ENCODE assay signal across 1 cellular context in the genomic region with DNA sequence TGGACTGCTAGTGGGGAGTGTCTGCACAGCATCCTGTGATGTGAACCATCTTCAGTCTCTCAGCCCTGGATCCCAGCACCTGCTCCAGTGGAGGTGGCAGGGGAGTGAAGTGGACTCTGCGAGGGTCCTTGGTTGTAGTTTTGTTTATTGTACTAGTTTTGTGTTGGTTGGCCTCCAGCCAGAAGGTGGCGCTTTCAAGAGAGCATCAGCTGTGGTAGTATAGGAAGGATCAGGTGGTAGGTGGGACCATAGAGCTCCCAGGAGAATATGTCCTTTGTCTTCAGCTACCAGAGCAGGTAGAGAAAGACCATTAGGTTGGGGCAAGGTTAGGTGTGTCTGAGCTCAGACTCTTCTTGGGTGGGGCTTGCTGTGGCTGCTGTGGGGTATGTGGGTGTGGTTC.
TF ChIP-seq lines count a peak whose summit lies in the region.

No MANE protein-coding gene starts in this region.

TF ChIP-seq in SK-N-SH, 30 proteins besides CTCF, POLR2A, EP300 and RAD21 (continued from another document):
- TF ChIP-seq, protein P1, sequence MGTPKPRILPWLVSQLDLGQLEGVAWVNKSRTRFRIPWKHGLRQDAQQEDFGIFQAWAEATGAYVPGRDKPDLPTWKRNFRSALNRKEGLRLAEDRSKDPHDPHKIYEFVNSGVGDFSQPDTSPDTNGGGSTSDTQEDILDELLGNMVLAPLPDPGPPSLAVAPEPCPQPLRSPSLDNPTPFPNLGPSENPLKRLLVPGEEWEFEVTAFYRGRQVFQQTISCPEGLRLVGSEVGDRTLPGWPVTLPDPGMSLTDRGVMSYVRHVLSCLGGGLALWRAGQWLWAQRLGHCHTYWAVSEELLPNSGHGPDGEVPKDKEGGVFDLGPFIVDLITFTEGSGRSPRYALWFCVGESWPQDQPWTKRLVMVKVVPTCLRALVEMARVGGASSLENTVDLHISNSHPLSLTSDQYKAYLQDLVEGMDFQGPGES (IDR thresholded peaks at IDR 0.05; ENCODE audit: low read depth, low read length), result no peak
- TF ChIP-seq JUND (IDR thresholded peaks at IDR 0.05) (no peak), TCF12 (IDR thresholded peaks at IDR 0.05) (no peak), USF2 (IDR thresholded peaks at IDR 0.05; ENCODE audit: borderline replicate concordance, low read depth, low read length) (no peak), TAF1 (IDR thresholded peaks at IDR 0.05; ENCODE audit: borderline replicate concordance, low read depth, low read length) (no peak), FOSL2 (IDR thresholded peaks at IDR 0.05; ENCODE audit: borderline replicate concordance, low read depth) (no peak), RXRA (IDR thresholded peaks at IDR 0.05; ENCODE audit: borderline replicate concordance, low read depth) (no peak), CHD2 (IDR thresholded peaks at IDR 0.05; ENCODE audit: low read length, partially characterized antibody) (no peak), TEAD4 (IDR thresholded peaks at IDR 0.05; ENCODE audit: borderline replicate concordance, insufficient read depth) (no peak), YY1 (IDR thresholded peaks at IDR 0.05; ENCODE audit: low read depth) (no peak), NRF1 (IDR thresholded peaks at IDR 0.05; ENCODE audit: low read depth, low read length) (no peak), EZH2phosphoT487 (IDR thresholded peaks at IDR 0.05; ENCODE audit: borderline replicate concordance, low read depth) (no peak), FOXM1 (IDR thresholded peaks at IDR 0.05; ENCODE audit: low read depth) (no peak), SMC3 (IDR thresholded peaks at IDR 0.05; ENCODE audit: low read depth, low read length) (no peak)
- TF ChIP-seq, protein P2, sequence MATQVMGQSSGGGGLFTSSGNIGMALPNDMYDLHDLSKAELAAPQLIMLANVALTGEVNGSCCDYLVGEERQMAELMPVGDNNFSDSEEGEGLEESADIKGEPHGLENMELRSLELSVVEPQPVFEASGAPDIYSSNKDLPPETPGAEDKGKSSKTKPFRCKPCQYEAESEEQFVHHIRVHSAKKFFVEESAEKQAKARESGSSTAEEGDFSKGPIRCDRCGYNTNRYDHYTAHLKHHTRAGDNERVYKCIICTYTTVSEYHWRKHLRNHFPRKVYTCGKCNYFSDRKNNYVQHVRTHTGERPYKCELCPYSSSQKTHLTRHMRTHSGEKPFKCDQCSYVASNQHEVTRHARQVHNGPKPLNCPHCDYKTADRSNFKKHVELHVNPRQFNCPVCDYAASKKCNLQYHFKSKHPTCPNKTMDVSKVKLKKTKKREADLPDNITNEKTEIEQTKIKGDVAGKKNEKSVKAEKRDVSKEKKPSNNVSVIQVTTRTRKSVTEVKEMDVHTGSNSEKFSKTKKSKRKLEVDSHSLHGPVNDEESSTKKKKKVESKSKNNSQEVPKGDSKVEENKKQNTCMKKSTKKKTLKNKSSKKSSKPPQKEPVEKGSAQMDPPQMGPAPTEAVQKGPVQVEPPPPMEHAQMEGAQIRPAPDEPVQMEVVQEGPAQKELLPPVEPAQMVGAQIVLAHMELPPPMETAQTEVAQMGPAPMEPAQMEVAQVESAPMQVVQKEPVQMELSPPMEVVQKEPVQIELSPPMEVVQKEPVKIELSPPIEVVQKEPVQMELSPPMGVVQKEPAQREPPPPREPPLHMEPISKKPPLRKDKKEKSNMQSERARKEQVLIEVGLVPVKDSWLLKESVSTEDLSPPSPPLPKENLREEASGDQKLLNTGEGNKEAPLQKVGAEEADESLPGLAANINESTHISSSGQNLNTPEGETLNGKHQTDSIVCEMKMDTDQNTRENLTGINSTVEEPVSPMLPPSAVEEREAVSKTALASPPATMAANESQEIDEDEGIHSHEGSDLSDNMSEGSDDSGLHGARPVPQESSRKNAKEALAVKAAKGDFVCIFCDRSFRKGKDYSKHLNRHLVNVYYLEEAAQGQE (IDR thresholded peaks at IDR 0.05; ENCODE audit: low read depth, low read length), result no peak
- TF ChIP-seq, protein P3, sequence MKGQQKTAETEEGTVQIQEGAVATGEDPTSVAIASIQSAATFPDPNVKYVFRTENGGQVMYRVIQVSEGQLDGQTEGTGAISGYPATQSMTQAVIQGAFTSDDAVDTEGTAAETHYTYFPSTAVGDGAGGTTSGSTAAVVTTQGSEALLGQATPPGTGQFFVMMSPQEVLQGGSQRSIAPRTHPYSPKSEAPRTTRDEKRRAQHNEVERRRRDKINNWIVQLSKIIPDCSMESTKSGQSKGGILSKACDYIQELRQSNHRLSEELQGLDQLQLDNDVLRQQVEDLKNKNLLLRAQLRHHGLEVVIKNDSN (IDR thresholded peaks at IDR 0.05; ENCODE audit: borderline replicate concordance, low read depth), result no peak
TF ChIP-seq in SK-N-SH: peak in this region for 0.
